1 cellular context compared by ENCODE assay signal in the genomic region with DNA sequence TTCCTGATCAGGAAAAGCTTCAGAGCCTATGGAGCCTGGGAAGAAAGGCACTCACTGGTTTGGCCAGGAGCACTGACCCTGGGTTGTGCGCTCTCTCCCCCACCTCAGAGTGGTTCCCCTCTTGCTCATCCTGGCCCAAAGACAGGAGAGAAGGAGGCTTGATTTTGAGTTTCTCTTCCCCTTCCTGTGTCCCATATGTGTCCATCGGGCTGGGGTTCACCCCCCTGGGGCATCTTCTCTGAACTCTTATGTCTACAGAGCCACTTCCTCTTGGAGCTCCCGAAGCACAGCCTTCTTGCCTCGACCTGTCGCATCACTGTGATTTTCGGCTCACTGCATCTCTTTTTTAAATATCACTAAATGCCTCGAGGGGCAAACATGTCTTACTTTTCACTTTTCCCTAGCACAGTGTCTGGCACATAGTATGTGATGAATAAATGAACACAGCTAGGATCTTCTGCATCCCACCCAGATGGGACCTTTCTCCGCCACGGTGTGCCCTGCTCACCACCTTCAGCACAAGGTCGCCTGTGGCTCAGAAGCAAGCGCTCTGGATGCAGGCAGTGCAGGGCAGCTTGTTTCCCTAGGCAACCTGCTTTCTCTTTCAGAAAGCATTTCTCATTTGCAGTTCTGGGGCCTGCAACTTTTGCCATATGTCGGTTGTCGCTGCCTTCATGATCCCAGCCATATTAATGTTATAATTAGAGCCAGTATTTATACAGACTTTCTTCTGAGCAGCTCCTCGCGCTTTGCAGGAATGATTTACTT.
TF ChIP-seq lines count a peak whose summit lies in the region.

No MANE protein-coding gene starts in this region.

TF ChIP-seq in SK-N-SH treated with all-trans-retinoic acid at 6 μM for 48 hours, 23 proteins besides CTCF, POLR2A, EP300 and RAD21 (continued from another document):
- no peak for TF ChIP-seq POU6F1 (CRISPR knock-in tag; IDR thresholded peaks at IDR 0.05; ENCODE audit: borderline replicate concordance, low read depth)
- no peak for TF ChIP-seq GLIS3 (CRISPR knock-in tag; IDR thresholded peaks at IDR 0.05)
